In genomic region chr22:38452373-38453064, GRCh38 we compare ENCODE assay signal across 14 cellular contexts. TPM values are rescaled to one million over a fixed set of nuclear protein-coding genes. Genes with fewer than 3 reads are reported as not detected.
DNase-seq lines count a peak whose midpoint lies in the region; ATAC-seq and TF ChIP-seq lines count a peak whose summit lies in the region.
"Had no signal": no experiment of that assay in that cellular context is flagged by ENCODE, and none has a peak within 500 bp of the region (broad histone marks: within the 10 kb centered on the region; RNA-seq: fewer than 3 reads in every experiment).

No MANE protein-coding gene starts in this region.

- POLR2A ChIA-PET in HEK293 (lab: Yijun Ruan, JAX), result interaction anchor here (1.2 kb wide), 1 partner anchor 18 kb away, joined by 3 read pairs; no protein-coding TSS in a partner anchor

- peak; percentile 58 to 73 for ATAC-seq in left cardiac atrium
- no peak for ATAC-seq in HG03354 (IDR thresholded peaks at IDR 0.05; ENCODE audit: poor library complexity, severe bottlenecking, unreplicated experiment)

- H3K4me3 ChIP-seq in HEK293 (ENCODE audit: low read depth, low read length), result no peak overlapping the region

- intact Hi-C loops in left cardiac atrium (cut with DNase I), result no loop called here

- no peaks in the 10 kb centered on the region for H3K9me3 ChIP-seq in HEK293 (ENCODE audit: control insufficient read depth, insufficient read depth, low read depth, low read length)

- DNase-seq in astrocyte of the hippocampus (ENCODE audit: low read depth, low spot score), result peak; percentile 85
- peak; percentile 76 for DNase-seq in left cardiac atrium
- DNase-seq in superior temporal gyrus (ENCODE audit: extremely low spot score), result peak; percentile 69
- DNase-seq in NCI-H1417 (lab: John Stamatoyannopoulos, UW), result no peak
- no peak for DNase-seq in stimulated activated CD4-positive, alpha-beta T cell treated with anti-CD3 and anti-CD28 coated beads, Interleukin-2, amount 100 ng/mL, for 24 hours
- no peak for DNase-seq in NOMO-1 treated with DMSO at 0.1 percent for 48 hours (lab: John Stamatoyannopoulos, UW; ENCODE audit: unreplicated experiment)
- DNase-seq: activated CD4-positive, alpha-beta T cell treated with anti-CD3 and anti-CD28 coated beads, Interleukin-2, amount 10 ng/mL, durations not matched to agents 7 days and 5 days; activated naive CD4-positive, alpha-beta T cell treated with anti-CD3 and anti-CD28 coated beads, Interleukin-2, amount 10 ng/mL, durations not matched to agents 7 days and 5 days; CD8-positive, alpha-beta memory T cell; retina had no signal

- H3K4me1 ChIP-seq in HEK293 (ENCODE audit: control insufficient read depth, insufficient read depth, low read length), result no peaks in the 10 kb centered on the region

- H3K27ac ChIP-seq in HEK293 (ENCODE audit: extremely low read depth, low read depth, low read length), result no peak overlapping the region

- TF ChIP-seq CTCF in HEK293 (tag by site-specific recombination; IDR thresholded peaks at IDR 0.05), result no peak

- H3K36me3 ChIP-seq in HEK293 (ENCODE audit: control insufficient read depth in 2 of 2, insufficient read depth in 1 of 2, low read length in 2 of 2), result no peaks in the 10 kb centered on the region

- CTCF ChIA-PET in HEK293 (lab: Yijun Ruan, JAX), result no interaction called here

TF ChIP-seq in HEK293, 187 proteins besides CTCF, POLR2A, EP300 and RAD21 (continues in another document):
- TF ChIP-seq ZBTB7A (tag by site-specific recombination; IDR thresholded peaks at IDR 0.05; ENCODE audit: low read depth) (no peak), ZNF621 (tag by site-specific recombination; IDR thresholded peaks at IDR 0.05) (no peak), MEIS1 (CRISPR knock-in tag; IDR thresholded peaks at IDR 0.05; ENCODE audit: borderline replicate concordance) (no peak), ZNF366 (tag by site-specific recombination; conservative IDR thresholded peaks at IDR 0.05) (peak; percentile 57), ZNF629 (tag by site-specific recombination; IDR thresholded peaks at IDR 0.05) (peak; percentile 62), GLIS2 (tag by site-specific recombination; IDR thresholded peaks at IDR 0.05) (peak; percentile 67), SP7 (tag by site-specific recombination; IDR thresholded peaks at IDR 0.05) (0 out of 2 replicates have a peak, but pooled peaks have one; percentile 48), ZBTB17 (tag by site-specific recombination; IDR thresholded peaks at IDR 0.05) (peak; percentile 66), ZNF24 (tag by site-specific recombination; IDR thresholded peaks at IDR 0.05) (no peak), KLF8 (tag by site-specific recombination; IDR thresholded peaks at IDR 0.05) (peak; percentile 48; the same call in 1 of the 2 replicates), ZNF510 (tag by site-specific recombination; IDR thresholded peaks at IDR 0.05; ENCODE audit: insufficient replicate concordance) (no peak), FEZF1 (tag by site-specific recombination; IDR thresholded peaks at IDR 0.05) (no peak), PATZ1 (tag by site-specific recombination; IDR thresholded peaks at IDR 0.05) (peak; percentile 94), ZIC2 (tag by site-specific recombination; IDR thresholded peaks at IDR 0.05) (peak; percentile 56), ZBTB8A (tag by site-specific recombination; IDR thresholded peaks at IDR 0.05) (no peak), ZNF426 (tag by site-specific recombination; IDR thresholded peaks at IDR 0.05) (no peak)
- TF ChIP-seq, protein P1, sequence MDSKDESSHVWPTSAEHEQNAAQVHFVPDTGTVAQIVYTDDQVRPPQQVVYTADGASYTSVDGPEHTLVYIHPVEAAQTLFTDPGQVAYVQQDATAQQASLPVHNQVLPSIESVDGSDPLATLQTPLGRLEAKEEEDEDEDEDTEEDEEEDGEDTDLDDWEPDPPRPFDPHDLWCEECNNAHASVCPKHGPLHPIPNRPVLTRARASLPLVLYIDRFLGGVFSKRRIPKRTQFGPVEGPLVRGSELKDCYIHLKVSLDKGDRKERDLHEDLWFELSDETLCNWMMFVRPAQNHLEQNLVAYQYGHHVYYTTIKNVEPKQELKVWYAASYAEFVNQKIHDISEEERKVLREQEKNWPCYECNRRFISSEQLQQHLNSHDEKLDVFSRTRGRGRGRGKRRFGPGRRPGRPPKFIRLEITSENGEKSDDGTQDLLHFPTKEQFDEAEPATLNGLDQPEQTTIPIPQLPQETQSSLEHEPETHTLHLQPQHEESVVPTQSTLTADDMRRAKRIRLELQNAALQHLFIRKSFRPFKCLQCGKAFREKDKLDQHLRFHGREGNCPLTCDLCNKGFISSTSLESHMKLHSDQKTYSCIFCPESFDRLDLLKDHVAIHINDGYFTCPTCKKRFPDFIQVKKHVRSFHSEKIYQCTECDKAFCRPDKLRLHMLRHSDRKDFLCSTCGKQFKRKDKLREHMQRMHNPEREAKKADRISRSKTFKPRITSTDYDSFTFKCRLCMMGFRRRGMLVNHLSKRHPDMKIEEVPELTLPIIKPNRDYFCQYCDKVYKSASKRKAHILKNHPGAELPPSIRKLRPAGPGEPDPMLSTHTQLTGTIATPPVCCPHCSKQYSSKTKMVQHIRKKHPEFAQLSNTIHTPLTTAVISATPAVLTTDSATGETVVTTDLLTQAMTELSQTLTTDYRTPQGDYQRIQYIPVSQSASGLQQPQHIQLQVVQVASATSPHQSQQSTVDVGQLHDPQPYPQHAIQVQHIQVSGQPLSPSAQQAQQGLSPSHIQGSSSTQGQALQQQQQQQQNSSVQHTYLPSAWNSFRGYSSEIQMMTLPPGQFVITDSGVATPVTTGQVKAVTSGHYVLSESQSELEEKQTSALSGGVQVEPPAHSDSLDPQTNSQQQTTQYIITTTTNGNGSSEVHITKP (tag by site-specific recombination; IDR thresholded peaks at IDR 0.05), result peak; percentile 40; the same call in 1 of the 2 replicates
- TF ChIP-seq, protein P2, sequence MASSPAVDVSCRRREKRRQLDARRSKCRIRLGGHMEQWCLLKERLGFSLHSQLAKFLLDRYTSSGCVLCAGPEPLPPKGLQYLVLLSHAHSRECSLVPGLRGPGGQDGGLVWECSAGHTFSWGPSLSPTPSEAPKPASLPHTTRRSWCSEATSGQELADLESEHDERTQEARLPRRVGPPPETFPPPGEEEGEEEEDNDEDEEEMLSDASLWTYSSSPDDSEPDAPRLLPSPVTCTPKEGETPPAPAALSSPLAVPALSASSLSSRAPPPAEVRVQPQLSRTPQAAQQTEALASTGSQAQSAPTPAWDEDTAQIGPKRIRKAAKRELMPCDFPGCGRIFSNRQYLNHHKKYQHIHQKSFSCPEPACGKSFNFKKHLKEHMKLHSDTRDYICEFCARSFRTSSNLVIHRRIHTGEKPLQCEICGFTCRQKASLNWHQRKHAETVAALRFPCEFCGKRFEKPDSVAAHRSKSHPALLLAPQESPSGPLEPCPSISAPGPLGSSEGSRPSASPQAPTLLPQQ (tag by site-specific recombination; IDR thresholded peaks at IDR 0.05), result peak; percentile 29; the same call in 1 of the 2 replicates
- TF ChIP-seq, protein P3, sequence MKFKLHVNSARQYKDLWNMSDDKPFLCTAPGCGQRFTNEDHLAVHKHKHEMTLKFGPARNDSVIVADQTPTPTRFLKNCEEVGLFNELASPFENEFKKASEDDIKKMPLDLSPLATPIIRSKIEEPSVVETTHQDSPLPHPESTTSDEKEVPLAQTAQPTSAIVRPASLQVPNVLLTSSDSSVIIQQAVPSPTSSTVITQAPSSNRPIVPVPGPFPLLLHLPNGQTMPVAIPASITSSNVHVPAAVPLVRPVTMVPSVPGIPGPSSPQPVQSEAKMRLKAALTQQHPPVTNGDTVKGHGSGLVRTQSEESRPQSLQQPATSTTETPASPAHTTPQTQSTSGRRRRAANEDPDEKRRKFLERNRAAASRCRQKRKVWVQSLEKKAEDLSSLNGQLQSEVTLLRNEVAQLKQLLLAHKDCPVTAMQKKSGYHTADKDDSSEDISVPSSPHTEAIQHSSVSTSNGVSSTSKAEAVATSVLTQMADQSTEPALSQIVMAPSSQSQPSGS (tag by site-specific recombination; IDR thresholded peaks at IDR 0.05; ENCODE audit: low read depth), result peak; percentile 78
- TF ChIP-seq, protein P4, sequence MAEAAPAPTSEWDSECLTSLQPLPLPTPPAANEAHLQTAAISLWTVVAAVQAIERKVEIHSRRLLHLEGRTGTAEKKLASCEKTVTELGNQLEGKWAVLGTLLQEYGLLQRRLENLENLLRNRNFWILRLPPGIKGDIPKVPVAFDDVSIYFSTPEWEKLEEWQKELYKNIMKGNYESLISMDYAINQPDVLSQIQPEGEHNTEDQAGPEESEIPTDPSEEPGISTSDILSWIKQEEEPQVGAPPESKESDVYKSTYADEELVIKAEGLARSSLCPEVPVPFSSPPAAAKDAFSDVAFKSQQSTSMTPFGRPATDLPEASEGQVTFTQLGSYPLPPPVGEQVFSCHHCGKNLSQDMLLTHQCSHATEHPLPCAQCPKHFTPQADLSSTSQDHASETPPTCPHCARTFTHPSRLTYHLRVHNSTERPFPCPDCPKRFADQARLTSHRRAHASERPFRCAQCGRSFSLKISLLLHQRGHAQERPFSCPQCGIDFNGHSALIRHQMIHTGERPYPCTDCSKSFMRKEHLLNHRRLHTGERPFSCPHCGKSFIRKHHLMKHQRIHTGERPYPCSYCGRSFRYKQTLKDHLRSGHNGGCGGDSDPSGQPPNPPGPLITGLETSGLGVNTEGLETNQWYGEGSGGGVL (tag by site-specific recombination; IDR thresholded peaks at IDR 0.05), result peak; percentile 55

RNA-seq across cellular contexts. Expression of gene KCNJ4, which starts 2.5 kb away (rescaled TPM):
- total RNA-seq in left cardiac atrium, result 10 to 100 TPM in 1 of 2 donors, 1 to 10 TPM in 1; 7.2 to 15.9 TPM
- total RNA-seq: activated CD4-positive, alpha-beta T cell treated with anti-CD3 and anti-CD28 coated beads, Interleukin-2, amount 10 ng/mL, durations not matched to agents 7 days and 5 days; CD8-positive, alpha-beta memory T cell; dermis microvascular lymphatic vessel endothelial cell; mesenteric fat pad had no signal

RNA-seq across cellular contexts. Expression of gene KDELR3, which starts 15.4 kb away (rescaled TPM):
- 10 to 100 TPM in 1 of 2 donors, 1 to 10 TPM in 1; 9.2 to 10.1 TPM for total RNA-seq in left cardiac atrium

RNA-seq across cellular contexts. Expression of gene DDX17, which starts 53.6 kb away (rescaled TPM):
- total RNA-seq in left cardiac atrium, result 100 to 1,000 TPM; 209 to 220 TPM

Comparison
In these comparisons a context has a peak if more than half of its experiments do, and no peak if none do; other contexts are left out.
1. DNase-seq: peak in astrocyte of the hippocampus (single experiment), left cardiac atrium (single experiment) and superior temporal gyrus (single experiment); none in NCI-H1417 (0 of 3), stimulated activated CD4-positive, alpha-beta T cell treated with anti-CD3 and anti-CD28 coated beads, Interleukin-2, amount 100 ng/mL, for 24 hours (0 of 2) and NOMO-1 treated with DMSO at 0.1 percent for 48 hours (single experiment).